In the genomic region with DNA sequence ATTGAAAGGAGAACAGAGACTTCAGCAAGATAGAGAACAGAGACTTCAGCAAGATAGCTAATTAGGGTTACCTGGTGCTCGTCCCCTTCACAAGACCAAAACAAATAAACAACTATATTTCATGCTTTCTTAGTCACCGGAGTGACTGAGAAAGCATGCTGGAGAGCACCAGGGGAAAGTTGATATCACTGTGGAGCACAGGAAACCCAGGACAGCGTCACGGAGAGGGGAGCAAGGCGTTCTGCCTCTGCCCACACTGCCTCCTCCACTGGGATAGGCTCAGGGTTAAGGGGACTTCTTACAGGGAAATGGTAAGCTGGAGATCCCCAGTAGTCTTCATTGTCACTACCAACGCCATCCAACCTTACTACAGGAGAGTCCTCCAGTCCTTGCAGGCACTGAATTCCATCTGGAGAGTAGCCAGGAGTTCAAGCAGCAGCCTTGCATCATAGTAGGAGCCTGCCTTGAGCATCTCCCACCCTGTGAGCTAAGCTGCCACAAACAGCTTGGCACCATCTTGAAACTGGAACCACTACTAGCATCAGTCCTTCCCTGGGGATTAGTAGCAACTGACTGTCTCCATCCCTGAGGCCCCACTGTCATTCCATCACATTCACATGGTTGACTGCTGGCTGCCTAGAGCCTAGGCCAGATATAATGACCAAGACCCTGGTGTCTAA, we compare ENCODE assay signal across 20 cellular contexts.
DNase-seq lines count a peak whose midpoint lies in the region; ATAC-seq and TF ChIP-seq lines count a peak whose summit lies in the region.
"Had no signal": no experiment of that assay in that cellular context is flagged by ENCODE, and none has a peak within 500 bp of the region (broad histone marks: within the 10 kb centered on the region; RNA-seq: fewer than 3 reads in every experiment).

No MANE protein-coding gene starts in this region.

- H3K14ac ChIP-seq in trophoblast cell (ENCODE audit: low read length): peak overlapping the region; percentile 12

- peak overlapping the region; percentile 25 for H2BK12ac ChIP-seq in trophoblast cell (ENCODE audit: low read length)

- H3K9ac ChIP-seq in trophoblast cell (ENCODE audit: low read length): no peak overlapping the region

- no CpG with 5 or more reads among the region's 6 CpGs for WGBS in trophoblast cell (ENCODE audit: extremely low coverage, insufficient coverage, insufficient read length)

- no peak overlapping the region for H2AK5ac ChIP-seq in trophoblast cell (ENCODE audit: low read length)

- no peak overlapping the region for H3K18ac ChIP-seq in trophoblast cell (ENCODE audit: low read length)

- no peak overlapping the region for H3K23ac ChIP-seq in trophoblast cell (ENCODE audit: low read length)

- no peak for TF ChIP-seq CTCF in HEK293 (tag by site-specific recombination; IDR thresholded peaks at IDR 0.05)
- no peak for TF ChIP-seq CTCF in GM13977 (IDR thresholded peaks at IDR 0.05; ENCODE audit: extremely low read depth, insufficient read depth, missing control alignments)

- no peak overlapping the region for H4K8ac ChIP-seq in trophoblast cell (ENCODE audit: low read depth, low read length)

- H3K79me1 ChIP-seq in trophoblast cell (ENCODE audit: low read length): peaks cover 4% of the 10 kb centered on the region

- no peak overlapping the region for H2BK120ac ChIP-seq in trophoblast cell (ENCODE audit: insufficient read depth, low read length, poor library complexity)

- no peak overlapping the region for H4K12ac ChIP-seq in trophoblast cell (ENCODE audit: low read depth, low read length)

- H2AFZ ChIP-seq in trophoblast cell (ENCODE audit: insufficient read depth, low read length, poor library complexity): no peak overlapping the region

- H3K79me2 ChIP-seq in trophoblast cell (ENCODE audit: control insufficient read depth, insufficient read depth, low read length, poor library complexity): no peaks in the 10 kb centered on the region

- H2BK5ac ChIP-seq in trophoblast cell (ENCODE audit: low read depth, low read length, poor library complexity): no peak overlapping the region

- H3K9me3 ChIP-seq in HEK293 (ENCODE audit: control insufficient read depth, insufficient read depth, low read depth, low read length) (no peaks in the 10 kb centered on the region), trophoblast cell (ENCODE audit: insufficient read depth, low read depth, low read length) (peaks cover 3% of the 10 kb centered on the region)
- H3K9me3 ChIP-seq: BE2C had no signal

- ATAC-seq in HG03571 (IDR thresholded peaks at IDR 0.05; ENCODE audit: unreplicated experiment): no peak
- ATAC-seq in HG03280 (IDR thresholded peaks at IDR 0.05; ENCODE audit: unreplicated experiment): no peak
- ATAC-seq: HepG2, SK-N-SH treated with all-trans-retinoic acid at 6 μM for 48 hours had no signal

- H3K4me2 ChIP-seq in trophoblast cell (ENCODE audit: low read length): no peak overlapping the region

- H3K36me3 ChIP-seq in HEK293 (ENCODE audit: control insufficient read depth in 2 of 2, insufficient read depth in 1 of 2, low read length in 2 of 2): no peaks in the 10 kb centered on the region
- no peaks in the 10 kb centered on the region for H3K36me3 ChIP-seq in trophoblast cell (ENCODE audit: control insufficient read depth in 1 of 2, insufficient read depth in 2 of 2, low read length in 2 of 2)
- H3K36me3 ChIP-seq: BE2C had no signal

- no peak overlapping the region for H3K4me3 ChIP-seq in HEK293 (ENCODE audit: low read depth, low read length)
- H3K4me3 ChIP-seq in trophoblast cell (ENCODE audit: low read depth, low read length): no peak overlapping the region

- H3K27ac ChIP-seq in HEK293 (ENCODE audit: extremely low read depth, low read depth, low read length) (no peak overlapping the region), trophoblast cell (ENCODE audit: low read depth, low read length) (no peak overlapping the region)
- H3K27ac ChIP-seq: HL-60, RWPE1 had no signal

- CTCF ChIA-PET in HEK293 (lab: Yijun Ruan, JAX): no interaction called here

- in situ Hi-C loops in GM13977 (cut with MboI; ENCODE audit: low pct_unique_long_range_greater_than_20kb, low sequenced_read_pairs, unreplicated experiment): no loop called here

- peak; percentile 35 for DNase-seq in NCI-H2029 treated with DMSO at 0.1 percent for 48 hours (lab: John Stamatoyannopoulos, UW)
- DNase-seq in dermis blood vessel endothelial cell: peak; percentile 23
- no peak for DNase-seq in trophoblast cell
- DNase-seq in GM13977 (ENCODE audit: low spot score): no peak
- DNase-seq: BE2C, KBM-7, MM.1S, NCI-H1048, NCI-H1436, NCI-H187 treated with DMSO at 0.1 percent for 48 hours, NCI-H2171, NCI-H345, NCI-H526 had no signal

- no peak overlapping the region for H3K4ac ChIP-seq in trophoblast cell (ENCODE audit: low read depth, low read length)

- H3K4me1 ChIP-seq in HEK293 (ENCODE audit: control insufficient read depth, insufficient read depth, low read length) (no peaks in the 10 kb centered on the region), trophoblast cell (ENCODE audit: control insufficient read depth in 1 of 2, insufficient read depth in 2 of 2, low read length in 2 of 2) (peaks cover 3 to 5% of the 10 kb centered on the region in 2 experiments)
- H3K4me1 ChIP-seq: BE2C had no signal

- POLR2A ChIA-PET in HEK293 (lab: Yijun Ruan, JAX): no interaction called here

- H3K27me3 ChIP-seq in trophoblast cell (ENCODE audit: insufficient read depth, low read length): no peaks in the 10 kb centered on the region
- H3K27me3 ChIP-seq: BE2C had no signal

- peak overlapping the region; percentile 48 for H4K91ac ChIP-seq in trophoblast cell (ENCODE audit: low read depth, low read length)

TF ChIP-seq in HEK293, 187 proteins besides CTCF, POLR2A, EP300 and RAD21:
- TF ChIP-seq, protein P1, sequence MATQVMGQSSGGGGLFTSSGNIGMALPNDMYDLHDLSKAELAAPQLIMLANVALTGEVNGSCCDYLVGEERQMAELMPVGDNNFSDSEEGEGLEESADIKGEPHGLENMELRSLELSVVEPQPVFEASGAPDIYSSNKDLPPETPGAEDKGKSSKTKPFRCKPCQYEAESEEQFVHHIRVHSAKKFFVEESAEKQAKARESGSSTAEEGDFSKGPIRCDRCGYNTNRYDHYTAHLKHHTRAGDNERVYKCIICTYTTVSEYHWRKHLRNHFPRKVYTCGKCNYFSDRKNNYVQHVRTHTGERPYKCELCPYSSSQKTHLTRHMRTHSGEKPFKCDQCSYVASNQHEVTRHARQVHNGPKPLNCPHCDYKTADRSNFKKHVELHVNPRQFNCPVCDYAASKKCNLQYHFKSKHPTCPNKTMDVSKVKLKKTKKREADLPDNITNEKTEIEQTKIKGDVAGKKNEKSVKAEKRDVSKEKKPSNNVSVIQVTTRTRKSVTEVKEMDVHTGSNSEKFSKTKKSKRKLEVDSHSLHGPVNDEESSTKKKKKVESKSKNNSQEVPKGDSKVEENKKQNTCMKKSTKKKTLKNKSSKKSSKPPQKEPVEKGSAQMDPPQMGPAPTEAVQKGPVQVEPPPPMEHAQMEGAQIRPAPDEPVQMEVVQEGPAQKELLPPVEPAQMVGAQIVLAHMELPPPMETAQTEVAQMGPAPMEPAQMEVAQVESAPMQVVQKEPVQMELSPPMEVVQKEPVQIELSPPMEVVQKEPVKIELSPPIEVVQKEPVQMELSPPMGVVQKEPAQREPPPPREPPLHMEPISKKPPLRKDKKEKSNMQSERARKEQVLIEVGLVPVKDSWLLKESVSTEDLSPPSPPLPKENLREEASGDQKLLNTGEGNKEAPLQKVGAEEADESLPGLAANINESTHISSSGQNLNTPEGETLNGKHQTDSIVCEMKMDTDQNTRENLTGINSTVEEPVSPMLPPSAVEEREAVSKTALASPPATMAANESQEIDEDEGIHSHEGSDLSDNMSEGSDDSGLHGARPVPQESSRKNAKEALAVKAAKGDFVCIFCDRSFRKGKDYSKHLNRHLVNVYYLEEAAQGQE (tag by site-specific recombination; IDR thresholded peaks at IDR 0.05): peak; percentile 54; the same call in 1 of the 2 replicates
- TF ChIP-seq ZFP37 (tag by site-specific recombination; IDR thresholded peaks at IDR 0.05): no peak

Comparison
In these comparisons a context has a peak if more than half of its experiments do, and no peak if none do; other contexts are left out.
1. DNase-seq: peak in NCI-H2029 treated with DMSO at 0.1 percent for 48 hours (single experiment) and dermis blood vessel endothelial cell (single experiment); none in trophoblast cell (0 of 2) and GM13977 (single experiment).